Comparison of ENCODE assay signal across 10 cellular contexts in genomic region chr17:16440814-16441629, GRCh38. TPM values are rescaled to one million over a fixed set of nuclear protein-coding genes. Genes with fewer than 3 reads are reported as not detected.
DNase-seq lines count a peak whose midpoint lies in the region; TF ChIP-seq lines count a peak whose summit lies in the region.
"Had no signal": no experiment of that assay in that cellular context is flagged by ENCODE, and none has a peak within 500 bp of the region (broad histone marks: within the 10 kb centered on the region; RNA-seq: fewer than 3 reads in every experiment).

No MANE protein-coding gene starts in this region.

- peaks cover 63% of the 10 kb centered on the region for H3K79me2 ChIP-seq in MM.1S (ENCODE audit: low read length)

- no peaks in the 10 kb centered on the region for H3K9me2 ChIP-seq in MM.1S (replicated peaks; ENCODE audit: insufficient read depth, low read length)

- peaks cover 20% of the 10 kb centered on the region for H3K36me3 ChIP-seq in MM.1S (replicated peaks; ENCODE audit: insufficient read depth, low read length)

- peaks cover 66% of the 10 kb centered on the region for H3K4me1 Mint-ChIP-seq in neural crest cell

- H3K9me3 Mint-ChIP-seq in neural crest cell, result no peaks in the 10 kb centered on the region

- peak overlapping the region; percentile 75; the same call in 1 of the 2 replicates for H3K27ac ChIP-seq in MM.1S (ENCODE audit: low read length)

- peaks cover 21% of the 10 kb centered on the region for H4K20me1 ChIP-seq in MM.1S (ENCODE audit: insufficient read depth, low read length)

- H3K4me3 Mint-ChIP-seq in neural crest cell, result peak overlapping the region; percentile 99

- peak overlapping the region; percentile 97; the same call in 1 of the 2 replicates for H3K9ac ChIP-seq in MM.1S (ENCODE audit: low read length)

- H3K4me1 ChIP-seq in MM.1S (ENCODE audit: low read length), result peaks cover 8% of the 10 kb centered on the region; the same call in 1 of the 2 replicates

- H3F3A ChIP-seq in MM.1S (ENCODE audit: insufficient read depth, low read length), result peaks cover 51% of the 10 kb centered on the region

- H3K4me3 ChIP-seq in MM.1S (ENCODE audit: low read length) (peak overlapping the region; percentile 97; the same call in 1 of the 2 replicates), choroid plexus epithelial cell (ENCODE audit: low read depth, low read length) (peak overlapping the region; percentile 86)

- H2AFZ ChIP-seq in MM.1S (ENCODE audit: low read length), result no peak overlapping the region

- H3K36me3 Mint-ChIP-seq in neural crest cell (ENCODE audit: low read depth), result peaks cover 33% of the 10 kb centered on the region

- peaks cover 10% of the 10 kb centered on the region for H3K27me3 Mint-ChIP-seq in neural crest cell (ENCODE audit: low read depth)

- peak; percentile 33 for DNase-seq in EL
- DNase-seq in MM.1S, result no peak
- DNase-seq in choroid plexus epithelial cell (ENCODE audit: low read depth), result no peak
- no peak for DNase-seq in neural crest cell (ENCODE audit: low read depth, low spot score)
- no peak for DNase-seq in NCI-H526 (lab: John Stamatoyannopoulos, UW)
- DNase-seq in CD1c-positive myeloid dendritic cell (ENCODE audit: extremely low spot score), result no peak
- no peak for DNase-seq in NCI-H2227 (lab: John Stamatoyannopoulos, UW; ENCODE audit: unreplicated experiment)
- DNase-seq in GM10266 (ENCODE audit: extremely low spot score), result no peak
- DNase-seq: kidney glomerular epithelial cell, NCI-H1694 had no signal

- H3K9me3 ChIP-seq in MM.1S (replicated peaks; ENCODE audit: insufficient read depth, low read length), result no peaks in the 10 kb centered on the region

- no peak for TF ChIP-seq CTCF in MM.1S (IDR thresholded peaks at IDR 0.05; ENCODE audit: low read length)
- no peak for TF ChIP-seq CTCF in choroid plexus epithelial cell (conservative IDR thresholded peaks at IDR 0.05; ENCODE audit: low read depth, low read length)
- no peak for TF ChIP-seq CTCF in neural crest cell (conservative IDR thresholded peaks at IDR 0.05)
- TF ChIP-seq CTCF in GM10266 (IDR thresholded peaks at IDR 0.05; ENCODE audit: control insufficient read depth, insufficient read depth, low read depth, missing control alignments), result no peak

- peak overlapping the region; percentile 90; the same call in 1 of the 2 replicates for H3K4me2 ChIP-seq in MM.1S (ENCODE audit: low read depth, low read length)

- H3K27me3 ChIP-seq in MM.1S (replicated peaks; ENCODE audit: insufficient read depth, low read length), result no peaks in the 10 kb centered on the region

- H3K27ac Mint-ChIP-seq in neural crest cell (ENCODE audit: unreplicated experiment), result no peak overlapping the region

RNA-seq across cellular contexts. Expression of gene TRPV2, which starts 25.7 kb away (rescaled TPM):
- 0.98 and 1.3 TPM in 2 replicates for total RNA-seq in neural crest cell

RNA-seq across cellular contexts. Expression of gene LRRC75A, which starts 51.0 kb away (rescaled TPM):
- 5.6 and 7.2 TPM in 2 replicates for total RNA-seq in neural crest cell
